Comparison of ENCODE assay signal across 1 cellular context in the genomic region with DNA sequence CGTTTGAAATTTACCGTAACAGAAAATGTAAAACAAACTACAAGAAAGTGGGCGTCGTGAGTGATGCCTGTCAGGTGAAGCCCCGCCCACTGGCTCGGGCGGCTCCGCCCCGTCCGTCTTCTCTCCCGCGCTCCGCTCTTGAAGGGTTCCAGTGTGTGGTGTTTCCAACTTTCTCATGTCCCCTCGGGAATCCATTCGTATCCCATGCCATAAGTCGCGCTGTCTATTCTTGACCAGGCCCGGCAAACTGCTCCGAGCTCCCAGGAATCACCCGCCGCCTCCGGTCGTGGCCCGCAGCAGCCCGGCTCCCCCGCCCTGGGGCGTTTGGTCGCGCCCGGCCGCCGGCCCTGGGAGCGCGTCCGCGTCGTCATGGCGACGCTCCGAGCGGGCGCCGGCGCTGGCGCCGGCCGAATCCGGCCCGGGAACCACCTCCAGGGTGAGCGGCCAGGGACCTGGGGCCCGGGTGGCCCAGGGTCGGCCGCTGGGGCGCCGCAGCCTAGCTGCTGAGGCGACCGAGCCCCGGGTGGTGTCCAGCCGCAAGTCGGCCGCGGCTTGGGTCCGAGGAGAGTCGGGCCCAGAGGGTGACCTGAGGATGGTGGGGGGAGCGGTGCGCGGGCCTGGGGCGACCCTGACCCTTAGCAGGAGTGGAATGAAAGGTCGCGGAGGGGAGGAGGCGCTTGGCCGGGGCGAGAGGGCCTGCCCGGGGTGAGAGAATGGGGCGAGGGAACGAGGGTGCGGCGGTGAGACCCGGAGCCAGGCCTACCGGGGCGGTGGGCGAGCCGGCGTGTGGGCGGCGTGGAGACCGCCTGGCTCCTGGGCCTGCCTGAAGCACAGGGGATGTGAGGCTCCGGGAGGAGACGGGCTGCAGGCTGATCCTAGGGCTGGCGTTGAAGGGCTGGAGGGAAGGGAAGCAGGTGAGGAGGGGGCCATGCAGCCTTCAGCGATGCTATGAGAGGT.
TF ChIP-seq lines count a peak whose summit lies in the region.

A gene (plus strand): TSS at position 375 of the 957 bp plus-strand sequence. CDS start 1,683 bp downstream, outside the sequence.

TF ChIP-seq in HepG2, 621 proteins besides CTCF, POLR2A, EP300 and RAD21 (continued from another document and continues in another):
- TF ChIP-seq AHR (CRISPR knock-in tag; IDR thresholded peaks at IDR 0.05) (no peak), PHF20 (CRISPR knock-in tag; IDR thresholded peaks at IDR 0.05) (0 out of 2 replicates have a peak, but pooled peaks have one; percentile 17), ZNF224 (CRISPR knock-in tag; IDR thresholded peaks at IDR 0.05) (no peak), KLF13 (CRISPR knock-in tag; IDR thresholded peaks at IDR 0.05) (no peak), NR2F6 (IDR thresholded peaks at IDR 0.05) (peak; percentile 41; the same call in 1 of the 2 replicates), NR2F6 (CRISPR knock-in tag; IDR thresholded peaks at IDR 0.05) (peak; percentile 68; the same call in 1 of the 2 replicates), ATF1 (CRISPR knock-in tag; IDR thresholded peaks at IDR 0.05) (no peak), TRIM24 (CRISPR knock-in tag; IDR thresholded peaks at IDR 0.05) (no peak), MAFF (IDR thresholded peaks at IDR 0.05; ENCODE audit: low read depth, low read length) (no peak), ZBTB20 (CRISPR knock-in tag; IDR thresholded peaks at IDR 0.05; ENCODE audit: borderline replicate concordance, low read depth) (no peak), ZNF430 (CRISPR knock-in tag; IDR thresholded peaks at IDR 0.05) (0 out of 2 replicates have a peak, but pooled peaks have one; percentile 33), SALL1 (CRISPR knock-in tag; IDR thresholded peaks at IDR 0.05) (peak; percentile 51; the same call in 1 of the 2 replicates), ZNF792 (CRISPR knock-in tag; IDR thresholded peaks at IDR 0.05) (no peak), ZNF577 (CRISPR knock-in tag; IDR thresholded peaks at IDR 0.05; ENCODE audit: borderline replicate concordance, low read depth) (no peak), TGIF2 (CRISPR knock-in tag; IDR thresholded peaks at IDR 0.05) (no peak), ZMYM4 (CRISPR knock-in tag; IDR thresholded peaks at IDR 0.05) (no peak), DNMT3B (CRISPR knock-in tag; conservative IDR thresholded peaks at IDR 0.05) (no peak), ZNF772 (CRISPR knock-in tag; IDR thresholded peaks at IDR 0.05) (peak; percentile 56), ZNF382 (CRISPR knock-in tag; IDR thresholded peaks at IDR 0.05; ENCODE audit: borderline replicate concordance) (no peak), XBP1 (CRISPR knock-in tag; IDR thresholded peaks at IDR 0.05) (no peak), ZNF777 (CRISPR knock-in tag; IDR thresholded peaks at IDR 0.05) (peak; percentile 64; the same call in 1 of the 2 replicates), NFYB (CRISPR knock-in tag; IDR thresholded peaks at IDR 0.05) (no peak), ZNF766 (CRISPR knock-in tag; IDR thresholded peaks at IDR 0.05; ENCODE audit: borderline replicate concordance) (0 out of 2 replicates have a peak, but pooled peaks have one; percentile 59), HNRNPLL (IDR thresholded peaks at IDR 0.05; ENCODE audit: low read depth, low read length, poor library complexity, severe bottlenecking) (peak; percentile 26), KMT2A (CRISPR knock-in tag; IDR thresholded peaks at IDR 0.05) (no peak), MTF2 (CRISPR knock-in tag; IDR thresholded peaks at IDR 0.05; ENCODE audit: borderline replicate concordance) (no peak), NFRKB (IDR thresholded peaks at IDR 0.05) (no peak), ZNF563 (CRISPR knock-in tag; IDR thresholded peaks at IDR 0.05) (peak; percentile 94), ZNF292 (CRISPR knock-in tag; IDR thresholded peaks at IDR 0.05; ENCODE audit: borderline replicate concordance, low read depth) (no peak), BRCA1 (CRISPR knock-in tag; IDR thresholded peaks at IDR 0.05) (no peak)
- TF ChIP-seq, protein P1, sequence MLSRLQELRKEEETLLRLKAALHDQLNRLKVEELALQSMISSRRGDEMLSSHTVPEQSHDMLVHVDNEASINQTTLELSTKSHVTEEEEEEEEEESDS (CRISPR knock-in tag; IDR thresholded peaks at IDR 0.05; ENCODE audit: borderline replicate concordance) = no peak
- TF ChIP-seq, protein P2, sequence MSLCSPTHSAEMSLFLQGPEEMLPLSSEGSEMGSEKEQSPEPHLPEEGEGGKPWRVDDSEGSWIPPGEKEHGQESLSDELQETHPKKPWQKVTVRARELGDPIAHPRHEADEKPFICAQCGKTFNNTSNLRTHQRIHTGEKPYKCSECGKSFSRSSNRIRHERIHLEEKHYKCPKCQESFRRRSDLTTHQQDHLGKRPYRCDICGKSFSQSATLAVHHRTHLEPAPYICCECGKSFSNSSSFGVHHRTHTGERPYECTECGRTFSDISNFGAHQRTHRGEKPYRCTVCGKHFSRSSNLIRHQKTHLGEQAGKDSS (CRISPR knock-in tag; IDR thresholded peaks at IDR 0.05; ENCODE audit: borderline replicate concordance, low read depth) = no peak; the same call in 1 of the 2 replicates
- TF ChIP-seq, protein P3, sequence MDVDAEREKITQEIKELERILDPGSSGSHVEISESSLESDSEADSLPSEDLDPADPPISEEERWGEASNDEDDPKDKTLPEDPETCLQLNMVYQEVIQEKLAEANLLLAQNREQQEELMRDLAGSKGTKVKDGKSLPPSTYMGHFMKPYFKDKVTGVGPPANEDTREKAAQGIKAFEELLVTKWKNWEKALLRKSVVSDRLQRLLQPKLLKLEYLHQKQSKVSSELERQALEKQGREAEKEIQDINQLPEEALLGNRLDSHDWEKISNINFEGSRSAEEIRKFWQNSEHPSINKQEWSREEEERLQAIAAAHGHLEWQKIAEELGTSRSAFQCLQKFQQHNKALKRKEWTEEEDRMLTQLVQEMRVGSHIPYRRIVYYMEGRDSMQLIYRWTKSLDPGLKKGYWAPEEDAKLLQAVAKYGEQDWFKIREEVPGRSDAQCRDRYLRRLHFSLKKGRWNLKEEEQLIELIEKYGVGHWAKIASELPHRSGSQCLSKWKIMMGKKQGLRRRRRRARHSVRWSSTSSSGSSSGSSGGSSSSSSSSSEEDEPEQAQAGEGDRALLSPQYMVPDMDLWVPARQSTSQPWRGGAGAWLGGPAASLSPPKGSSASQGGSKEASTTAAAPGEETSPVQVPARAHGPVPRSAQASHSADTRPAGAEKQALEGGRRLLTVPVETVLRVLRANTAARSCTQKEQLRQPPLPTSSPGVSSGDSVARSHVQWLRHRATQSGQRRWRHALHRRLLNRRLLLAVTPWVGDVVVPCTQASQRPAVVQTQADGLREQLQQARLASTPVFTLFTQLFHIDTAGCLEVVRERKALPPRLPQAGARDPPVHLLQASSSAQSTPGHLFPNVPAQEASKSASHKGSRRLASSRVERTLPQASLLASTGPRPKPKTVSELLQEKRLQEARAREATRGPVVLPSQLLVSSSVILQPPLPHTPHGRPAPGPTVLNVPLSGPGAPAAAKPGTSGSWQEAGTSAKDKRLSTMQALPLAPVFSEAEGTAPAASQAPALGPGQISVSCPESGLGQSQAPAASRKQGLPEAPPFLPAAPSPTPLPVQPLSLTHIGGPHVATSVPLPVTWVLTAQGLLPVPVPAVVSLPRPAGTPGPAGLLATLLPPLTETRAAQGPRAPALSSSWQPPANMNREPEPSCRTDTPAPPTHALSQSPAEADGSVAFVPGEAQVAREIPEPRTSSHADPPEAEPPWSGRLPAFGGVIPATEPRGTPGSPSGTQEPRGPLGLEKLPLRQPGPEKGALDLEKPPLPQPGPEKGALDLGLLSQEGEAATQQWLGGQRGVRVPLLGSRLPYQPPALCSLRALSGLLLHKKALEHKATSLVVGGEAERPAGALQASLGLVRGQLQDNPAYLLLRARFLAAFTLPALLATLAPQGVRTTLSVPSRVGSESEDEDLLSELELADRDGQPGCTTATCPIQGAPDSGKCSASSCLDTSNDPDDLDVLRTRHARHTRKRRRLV (CRISPR knock-in tag; IDR thresholded peaks at IDR 0.05) = no peak
- TF ChIP-seq, protein P4, sequence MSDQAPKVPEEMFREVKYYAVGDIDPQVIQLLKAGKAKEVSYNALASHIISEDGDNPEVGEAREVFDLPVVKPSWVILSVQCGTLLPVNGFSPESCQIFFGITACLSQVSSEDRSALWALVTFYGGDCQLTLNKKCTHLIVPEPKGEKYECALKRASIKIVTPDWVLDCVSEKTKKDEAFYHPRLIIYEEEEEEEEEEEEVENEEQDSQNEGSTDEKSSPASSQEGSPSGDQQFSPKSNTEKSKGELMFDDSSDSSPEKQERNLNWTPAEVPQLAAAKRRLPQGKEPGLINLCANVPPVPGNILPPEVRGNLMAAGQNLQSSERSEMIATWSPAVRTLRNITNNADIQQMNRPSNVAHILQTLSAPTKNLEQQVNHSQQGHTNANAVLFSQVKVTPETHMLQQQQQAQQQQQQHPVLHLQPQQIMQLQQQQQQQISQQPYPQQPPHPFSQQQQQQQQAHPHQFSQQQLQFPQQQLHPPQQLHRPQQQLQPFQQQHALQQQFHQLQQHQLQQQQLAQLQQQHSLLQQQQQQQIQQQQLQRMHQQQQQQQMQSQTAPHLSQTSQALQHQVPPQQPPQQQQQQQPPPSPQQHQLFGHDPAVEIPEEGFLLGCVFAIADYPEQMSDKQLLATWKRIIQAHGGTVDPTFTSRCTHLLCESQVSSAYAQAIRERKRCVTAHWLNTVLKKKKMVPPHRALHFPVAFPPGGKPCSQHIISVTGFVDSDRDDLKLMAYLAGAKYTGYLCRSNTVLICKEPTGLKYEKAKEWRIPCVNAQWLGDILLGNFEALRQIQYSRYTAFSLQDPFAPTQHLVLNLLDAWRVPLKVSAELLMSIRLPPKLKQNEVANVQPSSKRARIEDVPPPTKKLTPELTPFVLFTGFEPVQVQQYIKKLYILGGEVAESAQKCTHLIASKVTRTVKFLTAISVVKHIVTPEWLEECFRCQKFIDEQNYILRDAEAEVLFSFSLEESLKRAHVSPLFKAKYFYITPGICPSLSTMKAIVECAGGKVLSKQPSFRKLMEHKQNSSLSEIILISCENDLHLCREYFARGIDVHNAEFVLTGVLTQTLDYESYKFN (CRISPR knock-in tag; conservative IDR thresholded peaks at IDR 0.05) = no peak
- TF ChIP-seq, protein P5, sequence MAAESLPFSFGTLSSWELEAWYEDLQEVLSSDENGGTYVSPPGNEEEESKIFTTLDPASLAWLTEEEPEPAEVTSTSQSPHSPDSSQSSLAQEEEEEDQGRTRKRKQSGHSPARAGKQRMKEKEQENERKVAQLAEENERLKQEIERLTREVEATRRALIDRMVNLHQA (CRISPR knock-in tag; IDR thresholded peaks at IDR 0.05) = no peak
- TF ChIP-seq, protein P6, sequence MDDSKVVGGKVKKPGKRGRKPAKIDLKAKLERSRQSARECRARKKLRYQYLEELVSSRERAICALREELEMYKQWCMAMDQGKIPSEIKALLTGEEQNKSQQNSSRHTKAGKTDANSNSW (CRISPR knock-in tag; IDR thresholded peaks at IDR 0.05; ENCODE audit: borderline replicate concordance) = no peak
- TF ChIP-seq, protein P7, sequence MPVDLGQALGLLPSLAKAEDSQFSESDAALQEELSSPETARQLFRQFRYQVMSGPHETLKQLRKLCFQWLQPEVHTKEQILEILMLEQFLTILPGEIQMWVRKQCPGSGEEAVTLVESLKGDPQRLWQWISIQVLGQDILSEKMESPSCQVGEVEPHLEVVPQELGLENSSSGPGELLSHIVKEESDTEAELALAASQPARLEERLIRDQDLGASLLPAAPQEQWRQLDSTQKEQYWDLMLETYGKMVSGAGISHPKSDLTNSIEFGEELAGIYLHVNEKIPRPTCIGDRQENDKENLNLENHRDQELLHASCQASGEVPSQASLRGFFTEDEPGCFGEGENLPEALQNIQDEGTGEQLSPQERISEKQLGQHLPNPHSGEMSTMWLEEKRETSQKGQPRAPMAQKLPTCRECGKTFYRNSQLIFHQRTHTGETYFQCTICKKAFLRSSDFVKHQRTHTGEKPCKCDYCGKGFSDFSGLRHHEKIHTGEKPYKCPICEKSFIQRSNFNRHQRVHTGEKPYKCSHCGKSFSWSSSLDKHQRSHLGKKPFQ (CRISPR knock-in tag; IDR thresholded peaks at IDR 0.05; ENCODE audit: insufficient replicate concordance) = peak; percentile 16
- TF ChIP-seq, protein P8, sequence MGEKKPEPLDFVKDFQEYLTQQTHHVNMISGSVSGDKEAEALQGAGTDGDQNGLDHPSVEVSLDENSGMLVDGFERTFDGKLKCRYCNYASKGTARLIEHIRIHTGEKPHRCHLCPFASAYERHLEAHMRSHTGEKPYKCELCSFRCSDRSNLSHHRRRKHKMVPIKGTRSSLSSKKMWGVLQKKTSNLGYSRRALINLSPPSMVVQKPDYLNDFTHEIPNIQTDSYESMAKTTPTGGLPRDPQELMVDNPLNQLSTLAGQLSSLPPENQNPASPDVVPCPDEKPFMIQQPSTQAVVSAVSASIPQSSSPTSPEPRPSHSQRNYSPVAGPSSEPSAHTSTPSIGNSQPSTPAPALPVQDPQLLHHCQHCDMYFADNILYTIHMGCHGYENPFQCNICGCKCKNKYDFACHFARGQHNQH (CRISPR knock-in tag; IDR thresholded peaks at IDR 0.05) = no peak
- TF ChIP-seq, protein P9, sequence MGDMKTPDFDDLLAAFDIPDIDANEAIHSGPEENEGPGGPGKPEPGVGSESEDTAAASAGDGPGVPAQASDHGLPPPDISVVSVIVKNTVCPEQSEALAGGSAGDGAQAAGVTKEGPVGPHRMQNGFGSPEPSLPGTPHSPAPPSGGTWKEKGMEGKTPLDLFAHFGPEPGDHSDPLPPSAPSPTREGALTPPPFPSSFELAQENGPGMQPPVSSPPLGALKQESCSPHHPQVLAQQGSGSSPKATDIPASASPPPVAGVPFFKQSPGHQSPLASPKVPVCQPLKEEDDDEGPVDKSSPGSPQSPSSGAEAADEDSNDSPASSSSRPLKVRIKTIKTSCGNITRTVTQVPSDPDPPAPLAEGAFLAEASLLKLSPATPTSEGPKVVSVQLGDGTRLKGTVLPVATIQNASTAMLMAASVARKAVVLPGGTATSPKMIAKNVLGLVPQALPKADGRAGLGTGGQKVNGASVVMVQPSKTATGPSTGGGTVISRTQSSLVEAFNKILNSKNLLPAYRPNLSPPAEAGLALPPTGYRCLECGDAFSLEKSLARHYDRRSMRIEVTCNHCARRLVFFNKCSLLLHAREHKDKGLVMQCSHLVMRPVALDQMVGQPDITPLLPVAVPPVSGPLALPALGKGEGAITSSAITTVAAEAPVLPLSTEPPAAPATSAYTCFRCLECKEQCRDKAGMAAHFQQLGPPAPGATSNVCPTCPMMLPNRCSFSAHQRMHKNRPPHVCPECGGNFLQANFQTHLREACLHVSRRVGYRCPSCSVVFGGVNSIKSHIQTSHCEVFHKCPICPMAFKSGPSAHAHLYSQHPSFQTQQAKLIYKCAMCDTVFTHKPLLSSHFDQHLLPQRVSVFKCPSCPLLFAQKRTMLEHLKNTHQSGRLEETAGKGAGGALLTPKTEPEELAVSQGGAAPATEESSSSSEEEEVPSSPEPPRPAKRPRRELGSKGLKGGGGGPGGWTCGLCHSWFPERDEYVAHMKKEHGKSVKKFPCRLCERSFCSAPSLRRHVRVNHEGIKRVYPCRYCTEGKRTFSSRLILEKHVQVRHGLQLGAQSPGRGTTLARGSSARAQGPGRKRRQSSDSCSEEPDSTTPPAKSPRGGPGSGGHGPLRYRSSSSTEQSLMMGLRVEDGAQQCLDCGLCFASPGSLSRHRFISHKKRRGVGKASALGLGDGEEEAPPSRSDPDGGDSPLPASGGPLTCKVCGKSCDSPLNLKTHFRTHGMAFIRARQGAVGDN (CRISPR knock-in tag; IDR thresholded peaks at IDR 0.05) = peak; percentile 72
